16 cellular contexts compared by ENCODE assay signal in genomic region chr6:163813979-163814493, GRCh38.
DNase-seq lines count a peak whose midpoint lies in the region; ATAC-seq, FAIRE-seq and TF ChIP-seq lines count a peak whose summit lies in the region.
"Had no signal": no experiment of that assay in that cellular context is flagged by ENCODE, and none has a peak within 500 bp of the region (broad histone marks: within the 10 kb centered on the region; RNA-seq: fewer than 3 reads in every experiment).

No MANE protein-coding gene starts in this region.

- no peaks in the 10 kb centered on the region for H4K20me1 ChIP-seq in SK-N-SH (ENCODE audit: insufficient read depth)
- no peaks in the 10 kb centered on the region for H4K20me1 ChIP-seq in GM12878 (ENCODE audit: control insufficient read depth, insufficient read depth)

- in situ Hi-C loops in GM12878 (cut with MboI) = no loop called here

- H3K36me3 ChIP-seq in SK-N-SH (replicated peaks in 1 of 2; ENCODE audit: control insufficient read depth in 1 of 2, insufficient read depth in 2 of 2, low read length in 1 of 2) = no peaks in the 10 kb centered on the region
- no peaks in the 10 kb centered on the region for H3K36me3 ChIP-seq in GM12878 (ENCODE audit: control insufficient read depth in 2 of 2, insufficient read depth in 2 of 2, low read length in 1 of 2)

- intact Hi-C loops in GM12878 (cut with micrococcal nuclease; ENCODE audit: unreplicated experiment) = no loop called here

- POLR2A ChIA-PET in SK-N-SH (lab: Yijun Ruan, JAX) = no interaction called here
- POLR2A ChIA-PET in GM12878 (lab: Charles Lee) = no interaction called here

- TF ChIP-seq CTCF in SK-N-SH (IDR thresholded peaks at IDR 0.05) (no peak), GM12878 (IDR thresholded peaks at IDR 0.05 in 2 of 3, conservative IDR thresholded peaks at IDR 0.05 in 1 of 3; ENCODE audit: control insufficient read depth in 2 of 3, extremely low read depth in 1 of 3, insufficient read depth in 1 of 3, low read depth in 3 of 3, low read length in 3 of 3) (no peak), D721Med (IDR thresholded peaks at IDR 0.05; ENCODE audit: insufficient read depth, missing control alignments) (no peak)

- no peak for DNase-seq in SK-N-SH
- DNase-seq in GM12878 (ENCODE audit: low read depth, low spot score) = peak; percentile 9
- DNase-seq in NCI-H82 treated with DMSO at 0.1 percent for 48 hours (lab: John Stamatoyannopoulos, UW; ENCODE audit: unreplicated experiment) = no peak
- no peak for DNase-seq in D721Med (ENCODE audit: insufficient read length, low spot score)
- DNase-seq in DMS153 (lab: John Stamatoyannopoulos, UW) = no peak
- no peak for DNase-seq in NCI-H1694 treated with DMSO at 0.1 percent for 48 hours (lab: John Stamatoyannopoulos, UW)
- DNase-seq: 8988T; activated effector memory CD4-positive, alpha-beta T cell treated with anti-CD3 and anti-CD28 coated beads, Interleukin-2, amount 50 U/mL, for 16 hours; Caco-2; H9; mesendoderm; NCI-H1436 treated with DMSO at 0.1 percent for 48 hours; NCI-H524 treated with DMSO at 0.1 percent for 48 hours; SIG-M5 had no signal

- H3K9me2 ChIP-seq in SK-N-SH = no peaks in the 10 kb centered on the region

- H3K27ac ChIP-seq in SK-N-SH (ENCODE audit: low read depth in 2 of 2, low read length in 1 of 2) = peak overlapping the region in 1 of 2 experiments; percentile 73; a peak in 2 of 4 replicates
- no peak overlapping the region for H3K27ac ChIP-seq in GM12878 (ENCODE audit: control insufficient read depth, insufficient read depth)

- FAIRE-seq in GM12878 (lab: Jason Lieb, UNC) (no peak), D721Med (lab: Jason Lieb, UNC) (no peak)

- no peak overlapping the region for H2AFZ ChIP-seq in SK-N-SH (ENCODE audit: low read depth)
- H2AFZ ChIP-seq in GM12878 (ENCODE audit: control insufficient read depth, low read depth, low read length) = no peak overlapping the region

- RAD21 ChIA-PET in GM12878 (lab: Charles Lee; ENCODE audit: unreplicated experiment) = no interaction called here

- TF ChIP-seq EP300 in SK-N-SH (IDR thresholded peaks at IDR 0.05; ENCODE audit: borderline replicate concordance in 1 of 2, low read depth in 1 of 2, low read length in 1 of 2) = no peak
- no peak for TF ChIP-seq EP300 in GM12878 (IDR thresholded peaks at IDR 0.05; ENCODE audit: borderline replicate concordance in 1 of 2, control insufficient read depth in 1 of 2, low read depth in 2 of 2, low read length in 2 of 2)

- peaks cover 0 to 4% of the 10 kb centered on the region in 2 experiments; a peak in 2 of 4 replicates for H3K4me1 ChIP-seq in SK-N-SH (ENCODE audit: control insufficient read depth in 1 of 2, insufficient read depth in 2 of 2, low read depth in 1 of 2, low read length in 1 of 2)
- peaks cover 9% of the 10 kb centered on the region for H3K4me1 ChIP-seq in GM12878 (ENCODE audit: control insufficient read depth, insufficient read depth, low read length)
- H3K4me1 ChIP-seq: Caco-2 had no signal

- BruUV-seq in GM12878 (replicated peaks; lab: Mats Ljungman, UMichigan) = no TSS peak

- SMC1A ChIA-PET in GM12878 (lab: Charles Lee; ENCODE audit: uncharacterized antibody, unreplicated experiment) = interaction anchor here (0.6 to 1.1 kb wide), 4 partner anchors 18 to 158 kb away, joined by 3 read pairs; no protein-coding TSS in a partner anchor

- H3K27me3 ChIP-seq in SK-N-SH (ENCODE audit: insufficient read depth) = no peaks in the 10 kb centered on the region
- no peaks in the 10 kb centered on the region for H3K27me3 ChIP-seq in GM12878 (replicated peaks in 1 of 2; ENCODE audit: control insufficient read depth in 2 of 2, insufficient read depth in 2 of 2, low read length in 1 of 2)

- no peak for TF ChIP-seq POLR2A in GM12878 (IDR thresholded peaks at IDR 0.05; ENCODE audit: low read depth, low read length)

- H3K9me3 ChIP-seq in SK-N-SH = no peaks in the 10 kb centered on the region
- no peaks in the 10 kb centered on the region for H3K9me3 ChIP-seq in GM12878 (replicated peaks; ENCODE audit: control insufficient read depth, insufficient read depth, low read length)
- H3K9me3 ChIP-seq: Caco-2 had no signal

- TF ChIP-seq RAD21 in SK-N-SH (IDR thresholded peaks at IDR 0.05; ENCODE audit: low read length) (no peak), GM12878 (IDR thresholded peaks at IDR 0.05; ENCODE audit: insufficient read depth, low read depth, low read length) (no peak)

- H3K79me2 ChIP-seq in SK-N-SH (ENCODE audit: insufficient read depth) (no peaks in the 10 kb centered on the region), GM12878 (ENCODE audit: control insufficient read depth, insufficient read depth, low read length) (no peaks in the 10 kb centered on the region)

- H3K9ac ChIP-seq in SK-N-SH = no peak overlapping the region
- H3K9ac ChIP-seq in GM12878 (ENCODE audit: control insufficient read depth, insufficient read depth, low read length) = no peak overlapping the region

- H3F3A ChIP-seq in SK-N-SH (replicated peaks; ENCODE audit: insufficient read depth) = peaks cover 7% of the 10 kb centered on the region

- 60% methylated on average over 3 of the region's 3 CpGs for WGBS in SK-N-SH (ENCODE audit: low lambda C conversion rate)
- WGBS in GM12878 (ENCODE audit: insufficient coverage, insufficient replicate concordance, low lambda C conversion rate, missing lambda C conversion rate) = 21% methylated on average over 3 of the region's 3 CpGs

- no peak overlapping the region for H3K4me3 ChIP-seq in SK-N-SH (ENCODE audit: low read depth in 2 of 2, low read length in 1 of 2)
- no peak overlapping the region for H3K4me3 ChIP-seq in GM12878

- CTCF ChIA-PET in SK-N-SH (lab: Yijun Ruan, JAX) (interaction anchor here (0.7 to 1.5 kb wide), 2 partner anchors 9 to 580 kb away, joined by 3 to 4 read pairs; no protein-coding TSS in a partner anchor), GM12878 (lab: Yijun Ruan, JAX) (no interaction called here)

- ATAC-seq in SK-N-SH treated with all-trans-retinoic acid at 6 μM for 48 hours (no peak), HG03159 (IDR thresholded peaks at IDR 0.05; ENCODE audit: unreplicated experiment) (peak; percentile 51), GM12878 (peak; percentile 52; the same call in 2 of the 3 replicates)

- peak overlapping the region; percentile 56 for H3K4me2 ChIP-seq in SK-N-SH
- peak overlapping the region; percentile 28; the same call in 1 of the 2 replicates for H3K4me2 ChIP-seq in GM12878 (ENCODE audit: control insufficient read depth, insufficient read depth)

TF ChIP-seq in SK-N-SH, 30 proteins besides CTCF, POLR2A, EP300 and RAD21 (continues in another document):
- TF ChIP-seq TAF1 (IDR thresholded peaks at IDR 0.05; ENCODE audit: borderline replicate concordance, low read depth, low read length) (no peak), SIN3A (IDR thresholded peaks at IDR 0.05; ENCODE audit: borderline replicate concordance, low read depth, low read length) (no peak), MAX (IDR thresholded peaks at IDR 0.05; ENCODE audit: low read depth) (no peak), JUND (IDR thresholded peaks at IDR 0.05) (no peak), FOXM1 (IDR thresholded peaks at IDR 0.05; ENCODE audit: low read depth) (no peak), GABPA (IDR thresholded peaks at IDR 0.05; ENCODE audit: low read depth) (no peak), CHD2 (IDR thresholded peaks at IDR 0.05; ENCODE audit: low read length, partially characterized antibody) (no peak), RXRA (IDR thresholded peaks at IDR 0.05; ENCODE audit: borderline replicate concordance, low read depth) (no peak), EZH2phosphoT487 (IDR thresholded peaks at IDR 0.05; ENCODE audit: borderline replicate concordance, low read depth) (no peak), FOXJ3 (CRISPR knock-in tag; IDR thresholded peaks at IDR 0.05) (no peak)

TF ChIP-seq in GM12878, 131 proteins besides CTCF, POLR2A, EP300 and RAD21:
- TF ChIP-seq CEBPZ (IDR thresholded peaks at IDR 0.05; ENCODE audit: low read depth, low read length) = no peak
- no peak for TF ChIP-seq BCL3 (IDR thresholded peaks at IDR 0.05; ENCODE audit: borderline replicate concordance, insufficient read depth, low read depth, low read length, poor library complexity, severe bottlenecking)
- TF ChIP-seq ETV6 (conservative IDR thresholded peaks at IDR 0.05 in 1 of 2, IDR thresholded peaks at IDR 0.05 in 1 of 2; ENCODE audit: borderline replicate concordance in 1 of 2, low read depth in 1 of 2) = no peak
- TF ChIP-seq SPI1 (IDR thresholded peaks at IDR 0.05; ENCODE audit: borderline replicate concordance, insufficient read depth, low read depth, low read length) = peak; percentile 47; the same call in 1 of the 2 replicates
- no peak for TF ChIP-seq FOXK2 (IDR thresholded peaks at IDR 0.05)
- TF ChIP-seq MEF2A (IDR thresholded peaks at IDR 0.05; ENCODE audit: insufficient read depth, low read depth, low read length) = no peak
